8 cellular contexts compared by ENCODE assay signal in the genomic region with DNA sequence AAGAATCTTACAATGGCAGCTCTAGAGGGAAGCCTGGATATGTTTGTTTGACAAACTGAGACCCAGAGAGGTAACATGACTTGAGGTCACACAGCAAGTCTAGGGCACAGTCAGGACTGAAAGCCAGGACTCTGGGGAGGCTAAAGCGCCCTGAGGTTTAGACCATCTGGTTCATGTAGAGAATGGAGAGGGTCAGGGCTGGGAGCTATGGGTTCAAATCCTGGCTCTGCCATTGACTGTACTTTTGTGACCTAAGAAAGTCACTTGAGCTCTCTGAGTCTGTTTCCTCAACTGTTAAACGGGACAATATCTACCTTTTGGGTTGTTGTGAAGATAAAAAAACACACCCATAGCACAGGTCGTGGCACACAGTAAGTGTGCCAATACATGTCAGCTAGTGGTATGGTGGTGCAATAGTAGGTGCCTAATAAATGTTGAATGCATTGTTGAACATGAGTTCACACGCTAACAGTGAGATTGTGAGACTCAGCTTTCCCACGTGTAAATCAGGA. TPM values are rescaled to one million over a fixed set of nuclear protein-coding genes. Genes with fewer than 3 reads are reported as not detected.
DNase-seq lines count a peak whose midpoint lies in the region; TF ChIP-seq lines count a peak whose summit lies in the region.

No MANE protein-coding gene starts in this region.

- H3K9me3 Mint-ChIP-seq in glutamatergic neuron (ENCODE audit: unreplicated experiment): peaks cover 24% of the 10 kb centered on the region

- peaks cover 5% of the 10 kb centered on the region for H3K36me3 Mint-ChIP-seq in glutamatergic neuron (ENCODE audit: unreplicated experiment)

- peaks cover 32 to 43% (median 39%) of the 10 kb centered on the region in 3 donors for H3K4me1 ChIP-seq in skeletal muscle tissue (ENCODE audit: control insufficient read depth in 3 of 3, insufficient read depth in 3 of 3, low read length in 3 of 3)

- TF ChIP-seq CTCF in WI38 (IDR thresholded peaks at IDR 0.05; ENCODE audit: low read depth, low read length): no peak
- no peak for TF ChIP-seq CTCF in glutamatergic neuron (IDR thresholded peaks at IDR 0.05; ENCODE audit: partially characterized antibody, unreplicated experiment)

- peak overlapping the region; percentile 99 for H3K27ac Mint-ChIP-seq in glutamatergic neuron (ENCODE audit: unreplicated experiment)

- peaks cover 23% of the 10 kb centered on the region for H3K27me3 Mint-ChIP-seq in glutamatergic neuron (ENCODE audit: unreplicated experiment)

- peak overlapping the region; percentile 88 to 98 (median 94) for H3K9ac ChIP-seq in skeletal muscle tissue (ENCODE audit: low read depth in 1 of 3, low read length in 3 of 3)

- no peak for DNase-seq in H7
- DNase-seq in glutamatergic neuron: no peak
- no peak for DNase-seq in NCI-H1092 (lab: John Stamatoyannopoulos, UW)
- DNase-seq in NCI-H187 (lab: John Stamatoyannopoulos, UW): no peak
- DNase-seq in NCI-H2196 (lab: John Stamatoyannopoulos, UW; ENCODE audit: unreplicated experiment): no peak
- DNase-seq in GDM1 (lab: John Stamatoyannopoulos, UW): no peak

- H3K27me3 ChIP-seq in H7 (ENCODE audit: control insufficient read depth, insufficient read depth, low read length) (peaks cover 12% of the 10 kb centered on the region), skeletal muscle tissue (ENCODE audit: control insufficient read depth in 3 of 3, insufficient read depth in 3 of 3, low read length in 3 of 3) (no peaks in the 10 kb centered on the region)

- peak overlapping the region; percentile 95 for H3K4me3 Mint-ChIP-seq in glutamatergic neuron (ENCODE audit: unreplicated experiment)

- H3K9me3 ChIP-seq in skeletal muscle tissue (ENCODE audit: control insufficient read depth in 3 of 3, low read length in 3 of 3): no peaks in the 10 kb centered on the region

- peaks cover 27% of the 10 kb centered on the region for H3K4me1 Mint-ChIP-seq in glutamatergic neuron (ENCODE audit: low read depth, unreplicated experiment)

- peak overlapping the region; percentile 99 for H3K27ac ChIP-seq in skeletal muscle tissue (ENCODE audit: low read depth, low read length)

- H3K4me3 ChIP-seq in H7 (ENCODE audit: insufficient read depth, low read depth, low read length) (peak overlapping the region; percentile 90), WI38 (ENCODE audit: low read depth, low read length) (peak overlapping the region; percentile 83), skeletal muscle tissue (ENCODE audit: low read length in 3 of 3) (peak overlapping the region; percentile 84 to 91 (median 88))

- H3K36me3 ChIP-seq in H7 (replicated peaks; ENCODE audit: control insufficient read depth, insufficient read depth, low read length) (no peaks in the 10 kb centered on the region), skeletal muscle tissue (ENCODE audit: control insufficient read depth in 3 of 3, insufficient read depth in 3 of 3, low read length in 3 of 3) (no peaks in the 10 kb centered on the region)

RNA-seq across cellular contexts. Expression of a gene that starts 1.0 kb away (rescaled TPM):
- total RNA-seq in H7 (2014; rRNA removed; shearing (Covaris generic)): 2.2 and 2.4 TPM in 2 replicates
- total RNA-seq in glutamatergic neuron (ENCODE audit: unreplicated experiment) (178 TPM), skeletal muscle tissue (1.0 TPM)

RNA-seq across cellular contexts. Expression of a gene that starts 26.2 kb away (rescaled TPM):
- total RNA-seq in H7 (2014; rRNA removed; shearing (Covaris generic)): 28.6 and 32.9 TPM in 2 replicates
- total RNA-seq in glutamatergic neuron (ENCODE audit: unreplicated experiment): 19.4 TPM
- 11.0 TPM for total RNA-seq in skeletal muscle tissue

Comparison
In these comparisons a context has a peak if more than half of its experiments do, and no peak if none do; other contexts are left out.
1. RNA of a gene that starts 1.0 kb away (total RNA-seq): 178 TPM in glutamatergic neuron (single experiment); 2.2 to 2.4 TPM in H7 and 1.0 TPM in skeletal muscle tissue (single experiment); every median in the first group is over 10 times any median in the second.
2. Peak in every context shown above with its lines, with median percentiles within 50 percentile points of each other: H3K4me3 ChIP-seq.